In genomic region chr10:94214497-94214896, GRCh38 we compare ENCODE assay signal across 21 cellular contexts.
"Had no signal": no experiment of that assay in that cellular context is flagged by ENCODE, and none has a peak within 500 bp of the region (broad histone marks: within the 10 kb centered on the region; RNA-seq: fewer than 3 reads in every experiment).

No MANE protein-coding gene starts in this region.

- H3K27ac ChIP-seq: body of pancreas, colonic mucosa, neutrophil, parathyroid adenoma, skin epidermis had no signal

- FAIRE-seq: endothelial cell of umbilical vein had no signal

- H2AFZ ChIP-seq: parathyroid adenoma had no signal

- H3K79me2 ChIP-seq: parathyroid adenoma had no signal

- H3K36me3 ChIP-seq: colonic mucosa, neutrophil, upper lobe of left lung had no signal

- ATAC-seq: activated CD8-positive, alpha-beta T cell treated with anti-CD3 and anti-CD28 coated beads, Interleukin-2, amount 10 ng/mL, durations not matched to agents 7 days and 5 days; body of pancreas; natural killer cell; T-helper 17 cell had no signal

- H3K4me1 ChIP-seq: colonic mucosa, parathyroid adenoma had no signal

- H3K4me3 ChIP-seq: body of pancreas, colonic mucosa, skin epidermis, upper lobe of left lung had no signal

- DNase-seq: activated B cell treated with CpG ODN at 0.5 μM for 24 hours; activated CD4-positive, alpha-beta T cell treated with anti-CD3 and anti-CD28 coated beads for 48 hours; activated CD8-positive, alpha-beta memory T cell treated with anti-CD3 and anti-CD28 coated beads, Interleukin-2, amount 50 U/mL, for 4 hours; activated CD8-positive, alpha-beta T cell treated with anti-CD3 and anti-CD28 coated beads, Interleukin-2, amount 10 ng/mL, durations not matched to agents 7 days and 5 days; activated effector memory CD4-positive, alpha-beta T cell treated with anti-CD3 and anti-CD28 coated beads, Interleukin-2, amount 50 U/mL, for 16 hours; activated T-cell treated with anti-CD3 and anti-CD28 coated beads, Interleukin-2, amount 50 U/mL, for 48 hours; body of pancreas; caudate nucleus; colonic mucosa; effector CD8-positive, alpha-beta T cell; foreskin fibroblast; glutamatergic neuron; natural killer cell; stimulated activated CD4-positive, alpha-beta T cell treated with anti-CD3 and anti-CD28 coated beads, Interleukin-4, amount 100 ng/mL, for 24 hours; stimulated activated naive CD4-positive, alpha-beta T cell; T-helper 17 cell; upper lobe of left lung had no signal

- H3K9me3 ChIP-seq: body of pancreas, colonic mucosa, neutrophil, upper lobe of left lung had no signal

- H3K27me3 ChIP-seq: body of pancreas, colonic mucosa, neutrophil, upper lobe of left lung had no signal
